ENCODE assay signal across 15 cellular contexts in the genomic region with DNA sequence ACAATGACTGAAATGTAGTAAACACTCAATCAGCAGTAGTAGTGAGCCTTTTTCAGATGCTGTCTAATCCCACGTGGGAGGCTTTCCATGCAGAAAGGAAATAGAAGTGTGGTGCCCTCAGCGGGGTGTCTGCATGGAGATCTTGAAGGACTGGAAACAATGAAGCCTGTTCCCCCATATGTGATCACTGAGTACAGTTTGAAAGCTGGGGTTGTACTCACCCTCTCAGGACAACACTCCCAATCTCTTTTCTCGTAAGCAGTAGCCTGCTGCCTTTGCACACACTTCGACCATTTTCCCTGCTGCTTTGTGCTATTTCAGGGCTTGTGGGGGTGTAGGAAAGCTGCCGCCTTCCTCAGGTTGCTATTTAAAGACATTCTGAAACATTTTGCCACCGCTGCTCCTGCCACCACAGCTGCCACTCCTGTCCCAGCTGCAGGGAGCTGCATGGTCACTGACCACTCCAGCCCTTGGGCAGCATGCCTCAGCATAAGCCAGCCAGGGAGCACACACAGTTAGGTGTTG. TPM values are rescaled to one million over a fixed set of nuclear protein-coding genes. Genes with fewer than 3 reads are reported as not detected.
DNase-seq lines count a peak whose midpoint lies in the region; ATAC-seq and TF ChIP-seq lines count a peak whose summit lies in the region.
"Had no signal": no experiment of that assay in that cellular context is flagged by ENCODE, and none has a peak within 500 bp of the region (broad histone marks: within the 10 kb centered on the region; RNA-seq: fewer than 3 reads in every experiment).

No MANE protein-coding gene starts in this region.

- no peak overlapping the region for H3K4me3 ChIP-seq in Panc1 (ENCODE audit: low read depth in 2 of 2, low read length in 2 of 2)
- no peak overlapping the region for H3K4me3 ChIP-seq in gastrocnemius medialis
- H3K4me3 ChIP-seq: skin epidermis had no signal

- DNase-seq in NCI-H2227 (lab: John Stamatoyannopoulos, UW; ENCODE audit: unreplicated experiment) (peak; percentile 16), NCI-H2227 treated with DMSO at 0.1 percent for 48 hours (lab: John Stamatoyannopoulos, UW) (no peak), Panc1 (ENCODE audit: low read depth, low spot score) (no peak), left cardiac atrium (no peak), gastrocnemius medialis (peak; percentile 49 to 83), GM03348 (ENCODE audit: low spot score) (no peak)
- DNase-seq: activated CD4-positive, alpha-beta T cell treated with anti-CD3 and anti-CD28 coated beads, Interleukin-2, amount 50 U/mL, for 4 hours; activated naive CD8-positive, alpha-beta T cell treated with anti-CD3 and anti-CD28 coated beads, Interleukin-2, amount 50 U/mL, for 24 hours; CD4-positive, alpha-beta memory T cell; NCI-H1105 had no signal

- intact Hi-C loops in Panc1 (cut with micrococcal nuclease; ENCODE audit: unreplicated experiment) (no loop called here), left cardiac atrium (cut with DNase I) (no loop called here), gastrocnemius medialis (cut with DNase I; ENCODE audit: low total_unique reads) (loop anchor here (5.0 kb wide), 1 partner anchor 37 kb away; no protein-coding TSS in a partner anchor)

- TF ChIP-seq CTCF in Panc1 (IDR thresholded peaks at IDR 0.05) (no peak), gastrocnemius medialis (IDR thresholded peaks at IDR 0.05 in 4 of 5, conservative IDR thresholded peaks at IDR 0.05 in 1 of 5) (no peak)

- H3K27me3 ChIP-seq in Panc1 (ENCODE audit: control insufficient read depth, insufficient read depth, low read length), result no peaks in the 10 kb centered on the region
- no peaks in the 10 kb centered on the region for H3K27me3 ChIP-seq in gastrocnemius medialis
- H3K27me3 ChIP-seq: foreskin keratinocyte had no signal

- ATAC-seq in Panc1 (peak; percentile 58), left cardiac atrium (peak; percentile 78 to 84), gastrocnemius medialis (peak; percentile 64 to 81), GM19023 (IDR thresholded peaks at IDR 0.05; ENCODE audit: unreplicated experiment) (no peak), HG02852 (IDR thresholded peaks at IDR 0.05; ENCODE audit: unreplicated experiment) (no peak)
- ATAC-seq: activated naive CD8-positive, alpha-beta T cell treated with anti-CD3 and anti-CD28 coated beads, Interleukin-2, amount 50 U/mL, for 24 hours; stimulated activated effector memory CD8-positive, alpha-beta T cell treated with anti-CD3 and anti-CD28 coated beads, Interleukin-12 subunit alpha, Interleukin-12 subunit beta, amount 100 ng/mL, for 72 hours had no signal

- no peaks in the 10 kb centered on the region for H3K36me3 ChIP-seq in Panc1 (ENCODE audit: control insufficient read depth, insufficient read depth, low read length)
- H3K36me3 ChIP-seq in gastrocnemius medialis, result no peaks in the 10 kb centered on the region

- POLR2A ChIA-PET in Panc1 (lab: Charles Lee), result no interaction called here

- peaks cover 5% of the 10 kb centered on the region; the same call in 1 of the 2 replicates for H3K4me1 ChIP-seq in Panc1 (ENCODE audit: control insufficient read depth, insufficient read depth, low read length)
- H3K4me1 ChIP-seq in gastrocnemius medialis, result peaks cover 16 to 17% of the 10 kb centered on the region in 2 donors

- in situ Hi-C loops in Panc1 (cut with HindIII; ENCODE audit: low pct_unique_long_range_greater_than_20kb, low sequenced_read_pairs) (no loop called here), gastrocnemius medialis (cut with MboI; ENCODE audit: low sequenced_read_pairs in 4 of 4) (no loop called here)

- no peak overlapping the region for H3K27ac ChIP-seq in Panc1 (ENCODE audit: low read length)
- H3K27ac ChIP-seq in gastrocnemius medialis, result peak overlapping the region; percentile 74 to 85 (median 83)
- H3K27ac ChIP-seq: foreskin keratinocyte, skin epidermis had no signal

- CTCF ChIA-PET in Panc1 (lab: Charles Lee), result no interaction called here

- TF ChIP-seq POLR2A in gastrocnemius medialis (IDR thresholded peaks at IDR 0.05), result peak in 1 of 2 donors; percentile 36

- H3K9me3 ChIP-seq in Panc1 (ENCODE audit: control insufficient read depth, insufficient read depth, low read depth, low read length) (no peaks in the 10 kb centered on the region), gastrocnemius medialis (no peaks in the 10 kb centered on the region)

- BruUV-seq in Panc1 (replicated peaks; lab: Mats Ljungman, UMichigan), result no TSS peak

RNA-seq across cellular contexts. Expression of gene HAS3, which starts 40.6 kb away (rescaled TPM):
- total RNA-seq in Panc1 (2021; ENCODE audit: unreplicated experiment) (6.9 TPM), left cardiac atrium (under 1 TPM; 0.44 TPM), gastrocnemius medialis (10 to 100 TPM in 1 of 4 donors, 1 to 10 TPM in 1, under 1 TPM in 1, not detected in 1; 0.23 to 10.0 (median 1.6) TPM)
- 5.0 TPM for polyA plus RNA-seq in Panc1 (2012; ENCODE audit: insufficient read length)

Comparison
In these comparisons a context has a peak if more than half of its experiments do, and no peak if none do; other contexts are left out.
1. DNase-seq: peak in NCI-H2227 (single experiment) and gastrocnemius medialis (2 of 2); none in NCI-H2227 treated with DMSO at 0.1 percent for 48 hours (single experiment), Panc1 (single experiment), left cardiac atrium (single experiment) and GM03348 (single experiment).
2. ATAC-seq: peak in Panc1 (single experiment), left cardiac atrium (2 of 2) and gastrocnemius medialis (2 of 2); none in GM19023 (single experiment) and HG02852 (single experiment).